Comparison of ENCODE assay signal across 27 cellular contexts in genomic region chr3:68614087-68614486, GRCh38.
"Had no signal": no experiment of that assay in that cellular context is flagged by ENCODE, and none has a peak within 500 bp of the region (broad histone marks: within the 10 kb centered on the region; RNA-seq: fewer than 3 reads in every experiment).

No MANE protein-coding gene starts in this region.

- ATAC-seq: stimulated activated effector memory CD8-positive, alpha-beta T cell treated with anti-CD3 and anti-CD28 coated beads, Interleukin-12 subunit alpha, Interleukin-12 subunit beta, amount 100 ng/mL, for 72 hours; stimulated activated memory B cell treated with anti-CD40 and anti-IgM and Interleukin-4, amounts not matched to agents 10 μg/mL and 1 μg/mL and 100 μg/mL, for 72 hours; stimulated activated naive B cell treated with anti-CD40 and anti-IgM and Interleukin-4, amounts not matched to agents 10 μg/mL and 1 μg/mL and 100 μg/mL, for 72 hours; stimulated activated naive CD8-positive, alpha-beta T cell treated with anti-CD3 and anti-CD28 coated beads, Interleukin-15, amount 100 ng/mL, for 72 hours; stimulated activated naive CD8-positive, alpha-beta T cell treated with anti-CD3 and anti-CD28 coated beads, Interleukin-15, Interleukin-2, amounts not matched to agents 100 U/mL and 50 U/mL, for 24 hours; upper lobe of right lung had no signal

- FAIRE-seq: urothelium cell line had no signal

- H3K36me3 ChIP-seq: stomach, suprapubic skin, thoracic aorta, thyroid gland, tibial artery, tibial nerve, transverse colon, upper lobe of left lung, upper lobe of right lung, uterus, vagina had no signal

- H3K27me3 ChIP-seq: stomach, suprapubic skin, testis, thyroid gland, tibial artery, tibial nerve, transverse colon, upper lobe of left lung, upper lobe of right lung, uterus, vagina had no signal

- H3K9me3 ChIP-seq: testis, thoracic aorta, thyroid gland, upper lobe of right lung, uterus, vagina had no signal

- H3K27ac ChIP-seq: stomach, suprapubic skin, testis, thoracic aorta, thyroid gland, tibial artery, tibial nerve, transverse colon, upper lobe of left lung, upper lobe of right lung, uterus, vagina had no signal

- H3K4me3 ChIP-seq: stomach, suprapubic skin, testis, thoracic aorta, thyroid gland, tibial artery, tibial nerve, transverse colon, upper lobe of left lung, upper lobe of right lung, uterus, vagina had no signal

- H3K4me1 ChIP-seq: stomach, suprapubic skin, testis, thyroid gland, tibial artery, tibial nerve, transverse colon, upper lobe of left lung, upper lobe of right lung, uterus, vagina had no signal

- DNase-seq: stimulated activated CD4-positive, alpha-beta T cell treated with anti-CD3 and anti-CD28 coated beads, Interleukin-2, amount 100 ng/mL, for 48 hours; stimulated activated CD4-positive, alpha-beta T cell treated with anti-CD3 and anti-CD28 coated beads, Interleukin-4, amount 100 ng/mL, for 1 hour; stimulated activated CD4-positive, alpha-beta T cell treated with anti-CD3 and anti-CD28 coated beads, Interleukin-4, amount 100 ng/mL, for 24 hours; stimulated activated CD4-positive, alpha-beta T cell treated with anti-CD3 and anti-CD28 coated beads, Interleukin-4, amount 100 ng/mL, for 4 hours; stimulated activated CD8-positive, alpha-beta memory T cell treated with anti-CD3 and anti-CD28 coated beads, Interleukin-4, amount 100 ng/mL, for 48 hours; stimulated activated naive B cell treated with anti-CD40 and anti-IgM and Interleukin-4, amounts not matched to agents 10 μg/mL and 1 μg/mL and 100 μg/mL, for 72 hours; stimulated activated naive CD4-positive, alpha-beta T cell; stimulated activated naive CD4-positive, alpha-beta T cell treated with Interleukin-2 at 50 U/mL for 16 hours; stimulated activated naive CD8-positive, alpha-beta T cell treated with anti-CD3 and anti-CD28 coated beads, Interleukin-15, amount 100 ng/mL, for 72 hours; stimulated activated naive CD8-positive, alpha-beta T cell treated with anti-CD3 and anti-CD28 coated beads, Interleukin-15, Interleukin-2, amounts not matched to agents 100 U/mL and 50 U/mL, for 24 hours; stomach; substantia nigra; testis; thyroid gland; tibial artery; transverse colon; trophoblast cell; upper lobe of right lung; uterus had no signal
